1 cellular context compared by ENCODE assay signal in the genomic region with DNA sequence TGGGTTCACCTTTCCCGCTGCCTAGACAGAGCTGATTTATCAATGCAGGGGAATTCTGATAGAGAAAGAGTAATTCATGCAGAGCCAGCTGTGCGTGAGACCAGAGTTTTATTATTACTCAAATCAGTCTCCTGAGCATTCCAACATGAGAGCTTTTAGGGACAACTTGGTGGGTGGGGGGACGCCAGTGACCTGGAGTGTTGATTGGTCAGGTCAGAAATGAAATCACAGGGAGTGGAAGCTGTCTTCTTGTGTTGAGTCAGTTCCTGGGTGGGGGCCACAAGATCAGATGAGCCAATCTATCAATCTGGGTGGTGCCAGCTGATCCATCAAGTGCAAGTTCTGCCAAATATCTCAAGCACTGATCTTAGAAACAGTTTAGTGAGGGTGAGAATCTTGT.
TF ChIP-seq lines count a peak whose summit lies in the region.

No MANE protein-coding gene starts in this region.

TF ChIP-seq in GM23338, 12 proteins besides CTCF, POLR2A, EP300 and RAD21 (continued from another document):
- TF ChIP-seq ZNF462 (CRISPR knock-in tag; IDR thresholded peaks at IDR 0.05) (no peak), STAT1 (IDR thresholded peaks at IDR 0.05; ENCODE audit: unreplicated experiment) (no peak), ZNF114 (CRISPR knock-in tag; IDR thresholded peaks at IDR 0.05) (no peak), POLR2AphosphoS5 (IDR thresholded peaks at IDR 0.05; ENCODE audit: low read depth) (no peak), CREB1 (CRISPR knock-in tag; IDR thresholded peaks at IDR 0.05; ENCODE audit: low read depth) (no peak), JUNB (IDR thresholded peaks at IDR 0.05; ENCODE audit: unreplicated experiment) (no peak), ZNF331 (CRISPR knock-in tag; IDR thresholded peaks at IDR 0.05; ENCODE audit: low read depth) (no peak), EZH2phosphoT487 (IDR thresholded peaks at IDR 0.05; ENCODE audit: unreplicated experiment) (no peak), NANOG (IDR thresholded peaks at IDR 0.05; ENCODE audit: borderline replicate concordance) (no peak)
- TF ChIP-seq, protein P1, sequence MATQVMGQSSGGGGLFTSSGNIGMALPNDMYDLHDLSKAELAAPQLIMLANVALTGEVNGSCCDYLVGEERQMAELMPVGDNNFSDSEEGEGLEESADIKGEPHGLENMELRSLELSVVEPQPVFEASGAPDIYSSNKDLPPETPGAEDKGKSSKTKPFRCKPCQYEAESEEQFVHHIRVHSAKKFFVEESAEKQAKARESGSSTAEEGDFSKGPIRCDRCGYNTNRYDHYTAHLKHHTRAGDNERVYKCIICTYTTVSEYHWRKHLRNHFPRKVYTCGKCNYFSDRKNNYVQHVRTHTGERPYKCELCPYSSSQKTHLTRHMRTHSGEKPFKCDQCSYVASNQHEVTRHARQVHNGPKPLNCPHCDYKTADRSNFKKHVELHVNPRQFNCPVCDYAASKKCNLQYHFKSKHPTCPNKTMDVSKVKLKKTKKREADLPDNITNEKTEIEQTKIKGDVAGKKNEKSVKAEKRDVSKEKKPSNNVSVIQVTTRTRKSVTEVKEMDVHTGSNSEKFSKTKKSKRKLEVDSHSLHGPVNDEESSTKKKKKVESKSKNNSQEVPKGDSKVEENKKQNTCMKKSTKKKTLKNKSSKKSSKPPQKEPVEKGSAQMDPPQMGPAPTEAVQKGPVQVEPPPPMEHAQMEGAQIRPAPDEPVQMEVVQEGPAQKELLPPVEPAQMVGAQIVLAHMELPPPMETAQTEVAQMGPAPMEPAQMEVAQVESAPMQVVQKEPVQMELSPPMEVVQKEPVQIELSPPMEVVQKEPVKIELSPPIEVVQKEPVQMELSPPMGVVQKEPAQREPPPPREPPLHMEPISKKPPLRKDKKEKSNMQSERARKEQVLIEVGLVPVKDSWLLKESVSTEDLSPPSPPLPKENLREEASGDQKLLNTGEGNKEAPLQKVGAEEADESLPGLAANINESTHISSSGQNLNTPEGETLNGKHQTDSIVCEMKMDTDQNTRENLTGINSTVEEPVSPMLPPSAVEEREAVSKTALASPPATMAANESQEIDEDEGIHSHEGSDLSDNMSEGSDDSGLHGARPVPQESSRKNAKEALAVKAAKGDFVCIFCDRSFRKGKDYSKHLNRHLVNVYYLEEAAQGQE (IDR thresholded peaks at IDR 0.05; ENCODE audit: unreplicated experiment): no peak
